In genomic region chr2:150085478-150085877, GRCh38 we compare ENCODE assay signal across 28 cellular contexts.
"Had no signal": no experiment of that assay in that cellular context is flagged by ENCODE, and none has a peak within 500 bp of the region (broad histone marks: within the 10 kb centered on the region; RNA-seq: fewer than 3 reads in every experiment).

No MANE protein-coding gene starts in this region.

- FAIRE-seq: endometrium, endothelial cell of umbilical vein, frontal cortex had no signal

- H3K4me3 ChIP-seq: colonic mucosa, coronary artery, dorsolateral prefrontal cortex, esophagus muscularis mucosa, esophagus squamous epithelium, gastrocnemius medialis, gastroesophageal sphincter, heart left ventricle, heart right ventricle, hepatocyte had no signal

- H3K27me3 ChIP-seq: colonic mucosa, dorsolateral prefrontal cortex, esophagus muscularis mucosa, esophagus squamous epithelium, foreskin keratinocyte, gastrocnemius medialis, gastroesophageal sphincter, heart left ventricle, heart right ventricle, hepatocyte had no signal

- DNase-seq: colonic mucosa; cortex of kidney; dermis blood vessel endothelial cell; dorsolateral prefrontal cortex; effector CD4-positive, alpha-beta T cell; effector CD8-positive, alpha-beta T cell; effector memory CD4-positive, alpha-beta T cell; effector memory CD8-positive, alpha-beta T cell; endodermal cell; erythroblast; esophagus squamous epithelium; foreskin fibroblast; foreskin keratinocyte; foreskin melanocyte; gastrocnemius medialis; glutamatergic neuron; head of caudate nucleus; heart left ventricle; heart right ventricle had no signal

- H2AFZ ChIP-seq: hepatocyte had no signal

- H3K79me2 ChIP-seq: hepatocyte had no signal

- H3K4me1 ChIP-seq: colonic mucosa, esophagus muscularis mucosa, esophagus squamous epithelium, gastroesophageal sphincter had no signal

- H3K36me3 ChIP-seq: colonic mucosa, esophagus muscularis mucosa, esophagus squamous epithelium, gastrocnemius medialis, gastroesophageal sphincter, heart left ventricle, heart right ventricle had no signal

- H3K9me3 ChIP-seq: colonic mucosa, esophagus muscularis mucosa, esophagus squamous epithelium, gastrocnemius medialis had no signal

- H3K27ac ChIP-seq: colonic mucosa, coronary artery, dorsolateral prefrontal cortex, epithelial cell of prostate, esophagus muscularis mucosa, esophagus squamous epithelium, foreskin keratinocyte, gastrocnemius medialis, gastroesophageal sphincter, heart left ventricle, heart right ventricle, hepatocyte had no signal

- ATAC-seq: effector memory CD8-positive, alpha-beta T cell; esophagus mucosa; foreskin keratinocyte; gastrocnemius medialis; gastroesophageal sphincter; heart left ventricle; heart right ventricle had no signal

- H3K4me2 ChIP-seq: hepatocyte had no signal
